Comparison of ENCODE assay signal across 12 cellular contexts in genomic region chr1:156524985-156525590, GRCh38. TPM values are rescaled to one million over a fixed set of nuclear protein-coding genes. Genes with fewer than 3 reads are reported as not detected.
A peak's percentile ranks its signal among the peaks of the same experiment; 100 is the strongest.
DNase-seq lines count a peak whose midpoint lies in the region; ATAC-seq and TF ChIP-seq lines count a peak whose summit lies in the region.
"Had no signal": no experiment of that assay in that cellular context is flagged by ENCODE, and none has a peak within 500 bp of the region (broad histone marks: within the 10 kb centered on the region; RNA-seq: fewer than 3 reads in every experiment).

No MANE protein-coding gene starts in this region.

- no peak for TF ChIP-seq CTCF in endothelial cell (IDR thresholded peaks at IDR 0.05; ENCODE audit: unreplicated experiment)

- intact Hi-C loops in CD4-positive, alpha-beta memory T cell (cut with micrococcal nuclease), result no loop called here

- H3K27me3 Mint-ChIP-seq in CD4-positive, alpha-beta memory T cell, result no peaks in the 10 kb centered on the region
- no peaks in the 10 kb centered on the region for H3K27me3 Mint-ChIP-seq in T-cell
- H3K27me3 Mint-ChIP-seq in naive B cell, result no peaks in the 10 kb centered on the region
- H3K27me3 Mint-ChIP-seq in endothelial cell (ENCODE audit: unreplicated experiment), result peaks cover 3% of the 10 kb centered on the region

- CTCF ChIA-PET in CD4-positive, alpha-beta memory T cell (lab: Charles Lee; ENCODE audit: partially characterized antibody), result interaction anchor here (0.7 to 2.3 kb wide), 12 partner anchors 8 to 139 kb away, joined by 3 to 8 read pairs (median 4); partner anchors contain the start of gene MEF2D
- CTCF ChIA-PET in T-cell (lab: Charles Lee), result interaction anchor here (0.6 to 2.7 kb wide), 12 partner anchors 9 to 1540 kb away, joined by 3 to 25 read pairs (median 4); partner anchors contain the start of gene MEF2D (in 1 of the 2)

- peak; percentile 8 for ATAC-seq in GM21423 (IDR thresholded peaks at IDR 0.05; ENCODE audit: unreplicated experiment)
- peak; percentile 18 to 46 (median 30) for ATAC-seq in T-cell (replicated peaks in 1 of 4)
- peak; percentile 75 to 78 for ATAC-seq in naive B cell (ENCODE audit: low read depth in 2 of 2)
- ATAC-seq in GM21737 (IDR thresholded peaks at IDR 0.05; ENCODE audit: unreplicated experiment), result no peak
- no peak for ATAC-seq in GM19035 (IDR thresholded peaks at IDR 0.05; ENCODE audit: unreplicated experiment)
- no peak for ATAC-seq in GM18498 (IDR thresholded peaks at IDR 0.05; ENCODE audit: unreplicated experiment)

- no peak for DNase-seq in CD4-positive, alpha-beta memory T cell
- no peak for DNase-seq in T-cell
- DNase-seq in naive B cell, result no peak
- no peak for DNase-seq in endothelial cell (ENCODE audit: low spot score)
- DNase-seq: amniotic stem cell, NCI-H748 treated with DMSO at 0.1 percent for 48 hours, occipital lobe had no signal

- no peaks in the 10 kb centered on the region for H3K36me3 ChIP-seq in CD4-positive, alpha-beta memory T cell (ENCODE audit: insufficient read depth, low read length)

- H3K27ac Mint-ChIP-seq in CD4-positive, alpha-beta memory T cell, result peak overlapping the region in 4 of 7 donors; percentile 25 to 72 (median 50)
- H3K27ac Mint-ChIP-seq in T-cell (peak overlapping the region; percentile 21 to 64), naive B cell (peak overlapping the region in 5 of 6 donors; percentile 19 to 94 (median 65)), endothelial cell (ENCODE audit: unreplicated experiment) (no peak overlapping the region)

- H3K9me3 ChIP-seq in CD4-positive, alpha-beta memory T cell (ENCODE audit: control insufficient read depth in 1 of 2, low read length in 2 of 2), result no peaks in the 10 kb centered on the region

- POLR2A ChIA-PET in CD4-positive, alpha-beta memory T cell (lab: Charles Lee; ENCODE audit: partially characterized antibody), result interaction anchor here (0.6 to 4.8 kb wide), 7 partner anchors 16 to 61 kb away, joined by 3 to 15 read pairs (median 4); partner anchors contain the start of gene MEF2D
- POLR2A ChIA-PET in T-cell (lab: Charles Lee), result interaction anchor here (0.5 to 0.6 kb wide), 6 partner anchors 8 to 366 kb away, joined by 4 to 6 read pairs (median 4); no protein-coding TSS in a partner anchor

- no peaks in the 10 kb centered on the region for H3K9me3 Mint-ChIP-seq in CD4-positive, alpha-beta memory T cell
- H3K9me3 Mint-ChIP-seq in T-cell (no peaks in the 10 kb centered on the region), naive B cell (no peaks in the 10 kb centered on the region), endothelial cell (ENCODE audit: unreplicated experiment) (no peaks in the 10 kb centered on the region)

- H3K4me1 ChIP-seq in CD4-positive, alpha-beta memory T cell (ENCODE audit: insufficient read depth, low read length), result peaks cover 29% of the 10 kb centered on the region

- no peak overlapping the region for H3K4me3 ChIP-seq in CD4-positive, alpha-beta memory T cell (ENCODE audit: low read length in 2 of 2)

- peaks cover 16 to 33% (median 27%) of the 10 kb centered on the region in 4 donors for H3K4me1 Mint-ChIP-seq in CD4-positive, alpha-beta memory T cell
- H3K4me1 Mint-ChIP-seq in T-cell (peaks cover 35 to 42% (median 35%) of the 10 kb centered on the region in 3 donors), naive B cell (peaks cover 24 to 39% (median 34%) of the 10 kb centered on the region in 3 donors), endothelial cell (ENCODE audit: unreplicated experiment) (peaks cover 18% of the 10 kb centered on the region)

- no peaks in the 10 kb centered on the region for H3K27me3 ChIP-seq in CD4-positive, alpha-beta memory T cell (ENCODE audit: insufficient read depth, low read length)

- H3K4me3 Mint-ChIP-seq in CD4-positive, alpha-beta memory T cell, result peak overlapping the region in 4 of 8 donors; percentile 21 to 61 (median 52)
- H3K4me3 Mint-ChIP-seq in T-cell (peak overlapping the region; percentile 35 to 63 (median 47)), naive B cell (peak overlapping the region in 7 of 8 donors; percentile 5 to 87 (median 73)), endothelial cell (ENCODE audit: unreplicated experiment) (no peak overlapping the region)

- H3K36me3 Mint-ChIP-seq in CD4-positive, alpha-beta memory T cell, result no peaks in the 10 kb centered on the region
- H3K36me3 Mint-ChIP-seq in T-cell, result no peaks in the 10 kb centered on the region
- no peaks in the 10 kb centered on the region for H3K36me3 Mint-ChIP-seq in naive B cell
- H3K36me3 Mint-ChIP-seq in endothelial cell (ENCODE audit: low read depth, unreplicated experiment), result peaks cover 19% of the 10 kb centered on the region

- H3K27ac ChIP-seq in CD4-positive, alpha-beta memory T cell (ENCODE audit: low read depth, low read length), result no peak overlapping the region

RNA-seq across cellular contexts. Expression of gene MEF2D, which starts 24.5 kb away (rescaled TPM):
- total RNA-seq in CD4-positive, alpha-beta memory T cell, result 10 to 100 TPM; 65.0 to 69.6 TPM
- 10 to 100 TPM in 1 of 2 donors, 1 to 10 TPM in 1; 4.2 to 13.8 TPM for polyA plus RNA-seq in CD4-positive, alpha-beta memory T cell
- total RNA-seq in T-cell, result 100 to 1,000 TPM in 2 of 5 donors, 10 to 100 TPM in 3; 60.7 to 133 (median 79.3) TPM
- polyA plus RNA-seq in naive B cell (ENCODE audit: low read depth in 6 of 6), result 10 to 100 TPM in 3 of 6 donors, 1 to 10 TPM in 3; 6.9 to 15.8 (median 9.1) TPM
- 45.2 TPM for total RNA-seq in endothelial cell (ENCODE audit: unreplicated experiment)

RNA-seq across cellular contexts. Expression of gene IQGAP3, which starts 47.3 kb away (rescaled TPM):
- total RNA-seq in CD4-positive, alpha-beta memory T cell, result not detected
- polyA plus RNA-seq in CD4-positive, alpha-beta memory T cell, result not detected
- total RNA-seq in T-cell (under 1 TPM in 4 of 5 donors, not detected in 1; 0.13 to 0.19 (median 0.18) TPM), endothelial cell (ENCODE audit: unreplicated experiment) (13.1 TPM)
- polyA plus RNA-seq in naive B cell (ENCODE audit: low read depth in 6 of 6), result not detected

RNA-seq across cellular contexts. Expression of gene TTC24, which starts 54.4 kb away (rescaled TPM):
- under 1 TPM; 0.84 to 0.91 TPM for total RNA-seq in CD4-positive, alpha-beta memory T cell
- polyA plus RNA-seq in CD4-positive, alpha-beta memory T cell, result under 1 TPM in 1 of 2 donors, not detected in 1; 0.12 TPM
- total RNA-seq in T-cell (10 to 100 TPM in 4 of 5 donors, 1 to 10 TPM in 1; 9.9 to 43.6 (median 16.4) TPM), endothelial cell (ENCODE audit: unreplicated experiment) (not detected)
- polyA plus RNA-seq in naive B cell (ENCODE audit: low read depth in 6 of 6), result 1 to 10 TPM in 5 of 6 donors, not detected in 1; 2.4 to 4.5 (median 3.2) TPM
- total RNA-seq: endothelial cell of umbilical vein, occipital lobe had no signal
- polyA plus RNA-seq: endothelial cell of umbilical vein had no signal

Comparison
In these comparisons a context has a peak if more than half of its experiments do, and no peak if none do; other contexts are left out.
1. ATAC-seq: peak in GM21423 (single experiment), T-cell (4 of 4) and naive B cell (2 of 2); none in GM21737 (single experiment), GM19035 (single experiment) and GM18498 (single experiment).
2. RNA of gene IQGAP3, which starts 47.3 kb away (total RNA-seq): 13.1 TPM in endothelial cell (single experiment); 0.13 to 0.19 TPM in T-cell and not detected in CD4-positive, alpha-beta memory T cell; every median in the first group is over 10 times any median in the second.
3. RNA of gene TTC24, which starts 54.4 kb away (total RNA-seq): 9.9 to 43.6 TPM in T-cell; 0.84 to 0.91 TPM in CD4-positive, alpha-beta memory T cell and not detected in endothelial cell (single experiment); every median in the first group is over 4 times any median in the second.